In genomic region chr17:74212262-74212912, GRCh38 we compare ENCODE assay signal across 8 cellular contexts. TPM values are rescaled to one million over a fixed set of nuclear protein-coding genes. Genes with fewer than 3 reads are reported as not detected.
A peak's percentile ranks its signal among the peaks of the same experiment; 100 is the strongest.
DNase-seq lines count a peak whose midpoint lies in the region; ATAC-seq and TF ChIP-seq lines count a peak whose summit lies in the region.

No MANE protein-coding gene starts in this region.

- H3K9me3 ChIP-seq in HCT116 (ENCODE audit: control insufficient read depth in 1 of 2, insufficient read depth in 1 of 2, low read depth in 1 of 2, low read length in 2 of 2) (no peaks in the 10 kb centered on the region), WERI-Rb-1 (ENCODE audit: severe bottlenecking) (no peaks in the 10 kb centered on the region)

- peaks cover 0 to 36% (median 7%) of the 10 kb centered on the region in 3 donors for H3K36me3 Mint-ChIP-seq in naive thymus-derived CD8-positive, alpha-beta T cell

- H3K4me3 Mint-ChIP-seq in naive thymus-derived CD8-positive, alpha-beta T cell = peak overlapping the region; percentile 82 to 93 (median 89)

- H2AFZ ChIP-seq in HCT116 (ENCODE audit: low read depth, low read length, poor library complexity, severe bottlenecking) = peak overlapping the region; percentile 59

- peak overlapping the region; percentile 97 for H3K4me2 ChIP-seq in HCT116 (ENCODE audit: low read length)

- no peak for TF ChIP-seq POLR2A in HCT116 (IDR thresholded peaks at IDR 0.05; ENCODE audit: borderline replicate concordance, extremely low read depth, insufficient read depth, insufficient read length)

- no peaks in the 10 kb centered on the region for H3K9me3 Mint-ChIP-seq in naive thymus-derived CD8-positive, alpha-beta T cell

- peaks cover 25 to 63% of the 10 kb centered on the region in 2 experiments for H3K4me1 ChIP-seq in HCT116 (ENCODE audit: control insufficient read depth in 1 of 2, insufficient read depth in 2 of 2, low read length in 2 of 2)

- H3K27me3 ChIP-seq in HCT116 (ENCODE audit: insufficient read depth, low read length) (no peaks in the 10 kb centered on the region), WERI-Rb-1 (ENCODE audit: insufficient read depth, low read depth, severe bottlenecking) (no peaks in the 10 kb centered on the region)

- peaks cover 23 to 66% (median 55%) of the 10 kb centered on the region in 4 donors for H3K4me1 Mint-ChIP-seq in naive thymus-derived CD8-positive, alpha-beta T cell

- peak overlapping the region; percentile 75 to 77 for H3K4me3 ChIP-seq in HCT116 (replicated peaks in 1 of 2; ENCODE audit: low read depth in 1 of 2, low read length in 2 of 2)
- no peak overlapping the region for H3K4me3 ChIP-seq in WERI-Rb-1 (ENCODE audit: low read depth, low read length)

- H3K36me3 ChIP-seq in HCT116 (ENCODE audit: control insufficient read depth in 1 of 2, insufficient read depth in 2 of 2, low read length in 2 of 2) = peaks cover 22 to 29% of the 10 kb centered on the region in 2 experiments; a peak in 3 of 4 replicates
- peaks cover 63% of the 10 kb centered on the region for H3K36me3 ChIP-seq in WERI-Rb-1

- H3K9ac ChIP-seq in HCT116 (ENCODE audit: low read length) = peak overlapping the region; percentile 72

- peak; percentile 33 for ATAC-seq in HCT116
- peak; percentile 7 to 14 for ATAC-seq in naive thymus-derived CD8-positive, alpha-beta T cell
- ATAC-seq in GM18873 (IDR thresholded peaks at IDR 0.05; ENCODE audit: low FRiP score, unreplicated experiment) = no peak

- CTCF ChIA-PET in HCT116 (lab: Charles Lee) = interaction anchor here (0.7 to 3.4 kb wide), 8 partner anchors 9 to 320 kb away, joined by 3 to 25 read pairs (median 4); partner anchors contain the start of gene RPL38

- no peak for DNase-seq in HCT116 (ENCODE audit: low read depth, low spot score)
- DNase-seq in WERI-Rb-1 = no peak
- no peak for DNase-seq in epithelial cell of prostate (ENCODE audit: low read depth, low spot score)
- DNase-seq in naive thymus-derived CD8-positive, alpha-beta T cell = peak in 2 of 10 donors; percentile 13 to 36
- DNase-seq in NCI-H2171 (lab: John Stamatoyannopoulos, UW) = no peak
- no peak for DNase-seq in NCI-H146 (lab: John Stamatoyannopoulos, UW)

- no peaks in the 10 kb centered on the region for H3K9me2 ChIP-seq in HCT116 (ENCODE audit: insufficient read depth)

- RAD21 ChIA-PET in HCT116 (lab: Charles Lee; ENCODE audit: low non-redundant PET in 1 of 2, low total read pairs in 2 of 2, uncharacterized antibody in 2 of 2, unreplicated experiment in 2 of 2) = no interaction called here

- H3K27ac ChIP-seq in C4-2B = peak overlapping the region; percentile 69
- H3K27ac ChIP-seq in HCT116 (ENCODE audit: low read depth, low read length) = peak overlapping the region; percentile 76
- H3K27ac ChIP-seq in WERI-Rb-1 = peak overlapping the region; percentile 75
- peak overlapping the region; percentile 65 for H3K27ac ChIP-seq in epithelial cell of prostate

- H3K27ac Mint-ChIP-seq in naive thymus-derived CD8-positive, alpha-beta T cell = peak overlapping the region; percentile 78 to 94 (median 87)

- no peak for TF ChIP-seq CTCF in C4-2B (conservative IDR thresholded peaks at IDR 0.05)
- TF ChIP-seq CTCF in HCT116 (IDR thresholded peaks at IDR 0.05 in 2 of 3, conservative IDR thresholded peaks at IDR 0.05 in 1 of 3; ENCODE audit: borderline replicate concordance in 1 of 3, insufficient read depth in 1 of 3, low read depth in 2 of 3, low read length in 2 of 3) = no peak
- no peak for TF ChIP-seq CTCF in WERI-Rb-1 (IDR thresholded peaks at IDR 0.05; ENCODE audit: low read depth, low read length)

- BruUV-seq in HCT116 (replicated peaks; lab: Mats Ljungman, UMichigan) = no TSS peak

- peaks cover 26% of the 10 kb centered on the region for H3K79me2 ChIP-seq in HCT116 (ENCODE audit: insufficient read depth, low read length)

- H4K20me1 ChIP-seq in HCT116 (ENCODE audit: insufficient read depth) = peaks cover 31% of the 10 kb centered on the region; the same call in 1 of the 2 replicates

- no peaks in the 10 kb centered on the region for H3K27me3 Mint-ChIP-seq in naive thymus-derived CD8-positive, alpha-beta T cell

- no peak for TF ChIP-seq RAD21 in HCT116 (IDR thresholded peaks at IDR 0.05; ENCODE audit: low read depth)

- intact Hi-C loops in HCT116 (cut with micrococcal nuclease) = loop anchor here (5.0 kb wide), 3 partner anchors 140 to 320 kb away; partner anchors contain the start of gene CD300LB

- POLR2A ChIA-PET in HCT116 (lab: Charles Lee) = interaction anchor here (0.8 to 1.6 kb wide), 4 partner anchors 9 to 13 kb away, joined by 3 to 16 read pairs (median 6); partner anchors contain the start of gene RPL38
- POLR2A ChIA-PET in naive thymus-derived CD8-positive, alpha-beta T cell (lab: Charles Lee) = interaction anchor here (0.6 to 1.6 kb wide), 7 partner anchors 8 to 542 kb away, joined by 3 to 13 read pairs (median 5); partner anchors contain the start of gene RPL38

TF ChIP-seq in HCT116, 20 proteins besides CTCF, POLR2A, EP300 and RAD21:
- TF ChIP-seq REST (IDR thresholded peaks at IDR 0.05; ENCODE audit: low read depth) (no peak), ZFX (IDR thresholded peaks at IDR 0.05) (no peak), JUND (IDR thresholded peaks at IDR 0.05) (no peak), FOSL1 (IDR thresholded peaks at IDR 0.05; ENCODE audit: low read depth) (no peak), CBX3 (IDR thresholded peaks at IDR 0.05; ENCODE audit: low read depth) (no peak), SIN3A (IDR thresholded peaks at IDR 0.05; ENCODE audit: low read depth) (no peak), CEBPB (IDR thresholded peaks at IDR 0.05; ENCODE audit: low read depth) (no peak), ELF1 (IDR thresholded peaks at IDR 0.05; ENCODE audit: borderline replicate concordance, low read depth) (no peak), ZNF274 (IDR thresholded peaks at IDR 0.05; ENCODE audit: low read depth, low read length) (no peak), YY1 (IDR thresholded peaks at IDR 0.05; ENCODE audit: extremely low read depth, insufficient replicate concordance, low read depth, low read length) (no peak), SP1 (IDR thresholded peaks at IDR 0.05; ENCODE audit: low read depth) (no peak), MAX (IDR thresholded peaks at IDR 0.05) (no peak), EGR1 (IDR thresholded peaks at IDR 0.05; ENCODE audit: low read depth) (no peak), TCF7L2 (IDR thresholded peaks at IDR 0.05; ENCODE audit: borderline replicate concordance, extremely low read depth, insufficient read depth, insufficient read length) (no peak), ZBTB33 (IDR thresholded peaks at IDR 0.05; ENCODE audit: extremely low read depth, insufficient replicate concordance, low read length) (no peak), POLR2AphosphoS5 (IDR thresholded peaks at IDR 0.05; ENCODE audit: low read depth, low read length) (no peak), SRF (IDR thresholded peaks at IDR 0.05; ENCODE audit: low read depth) (no peak)

RNA-seq across cellular contexts. Expression of gene TTYH2, which starts 1.0 kb away (rescaled TPM):
- 10.8 TPM for total RNA-seq in HCT116 (2021; ENCODE audit: unreplicated experiment)
- 7.9 and 8.2 TPM in 2 replicates for polyA plus RNA-seq in HCT116 (2012)
- 1 to 10 TPM; 7.5 to 9.6 TPM for total RNA-seq in naive thymus-derived CD8-positive, alpha-beta T cell
- polyA plus RNA-seq in naive thymus-derived CD8-positive, alpha-beta T cell = 1 to 10 TPM in 2 of 3 donors, under 1 TPM in 1; 0.57 to 2.2 (median 1.8) TPM

RNA-seq across cellular contexts. Expression of gene RPL38, which starts 8.9 kb away (rescaled TPM):
- total RNA-seq in HCT116 (2021; ENCODE audit: unreplicated experiment) = 1,628 TPM
- 6,393 and 7,467 TPM in 2 replicates for polyA plus RNA-seq in HCT116 (2012)
- 1,000 to 10,000 TPM; 2,061 to 2,154 TPM for total RNA-seq in naive thymus-derived CD8-positive, alpha-beta T cell
- 1,000 to 10,000 TPM; 2,282 to 2,688 (median 2,624) TPM for polyA plus RNA-seq in naive thymus-derived CD8-positive, alpha-beta T cell
